ENCODE assay signal across 16 cellular contexts in genomic region chr12:110307372-110307771, GRCh38. TPM values are rescaled to one million over a fixed set of nuclear protein-coding genes. Genes with fewer than 3 reads are reported as not detected.
A peak's percentile ranks its signal among the peaks of the same experiment; 100 is the strongest.
DNase-seq lines count a peak whose midpoint lies in the region; ATAC-seq, FAIRE-seq and TF ChIP-seq lines count a peak whose summit lies in the region.
"Had no signal": no experiment of that assay in that cellular context is flagged by ENCODE, and none has a peak within 500 bp of the region (broad histone marks: within the 10 kb centered on the region; RNA-seq: fewer than 3 reads in every experiment).

No MANE protein-coding gene starts in this region.

- H3K4me3 ChIP-seq in A549 (no peak overlapping the region), DOHH2 (ENCODE audit: low read length) (no peak overlapping the region), pancreas (no peak overlapping the region)
- H3K4me3 ChIP-seq: upper lobe of left lung had no signal

- ATAC-seq in A549 (no peak), HG02759 (IDR thresholded peaks at IDR 0.05; ENCODE audit: unreplicated experiment) (no peak), GM18861 (IDR thresholded peaks at IDR 0.05; ENCODE audit: unreplicated experiment) (no peak), GM21526 (IDR thresholded peaks at IDR 0.05; ENCODE audit: low FRiP score, unreplicated experiment) (no peak), pancreas (no peak)
- ATAC-seq: HCT116 had no signal

- no peak for TF ChIP-seq EP300 in A549 (IDR thresholded peaks at IDR 0.05)

- POLR2A ChIA-PET in A549 (lab: Yijun Ruan, JAX), result no interaction called here
- POLR2A ChIA-PET in activated CD4-positive, alpha-beta memory T cell treated with anti-CD3 and anti-CD28 coated beads for 36 hours (lab: Charles Lee), result interaction anchor here (1.2 kb wide), 1 partner anchor 18 kb away, joined by 3 read pairs; no protein-coding TSS in a partner anchor

- H3F3A ChIP-seq in DOHH2 (ENCODE audit: control insufficient read depth, insufficient read depth), result peaks cover 8% of the 10 kb centered on the region

- H3K4me3 Mint-ChIP-seq in activated CD4-positive, alpha-beta memory T cell treated with anti-CD3 and anti-CD28 coated beads for 36 hours, result no peak overlapping the region
- H3K4me3 Mint-ChIP-seq: nephron had no signal

- no peak for FAIRE-seq in A549 (lab: Jason Lieb, UNC)
- FAIRE-seq in pancreas (lab: Jason Lieb, UNC), result no peak

- DNase-seq in A549 (ENCODE audit: low read depth in 1 of 2, low spot score in 1 of 2) (no peak), kidney tubule cell (ENCODE audit: low spot score) (peak; percentile 30), pancreas (no peak)
- peak; percentile 23 for DNase-seq in activated CD4-positive, alpha-beta memory T cell treated with anti-CD3 and anti-CD28 coated beads for 36 hours
- DNase-seq: AML-193; NCI-H1092 treated with DMSO at 0.1 percent for 48 hours; NCI-H2171; right cardiac atrium; stimulated activated CD4-positive, alpha-beta T cell treated with anti-CD3 and anti-CD28 coated beads, Interleukin-2, amount 100 ng/mL, for 48 hours; upper lobe of left lung had no signal

- intact Hi-C loops in activated CD4-positive, alpha-beta memory T cell treated with anti-CD3 and anti-CD28 coated beads for 36 hours (cut with micrococcal nuclease), result no loop called here
- intact Hi-C loops in pancreas (cut with DNase I), result no loop called here

- H3K4me2 ChIP-seq in A549 (peak overlapping the region; percentile 43), DOHH2 (ENCODE audit: low read length) (peak overlapping the region; percentile 2; the same call in 1 of the 2 replicates)

- H3K27ac ChIP-seq in A549, result no peak overlapping the region
- no peak overlapping the region for H3K27ac ChIP-seq in DOHH2 (ENCODE audit: low read depth, low read length)
- no peak overlapping the region for H3K27ac ChIP-seq in pancreas
- H3K27ac ChIP-seq: upper lobe of left lung had no signal

- no peak for TF ChIP-seq POLR2A in A549 (IDR thresholded peaks at IDR 0.05; ENCODE audit: low read length)

- CTCF ChIA-PET in A549 (lab: Yijun Ruan, JAX), result interaction anchor here (1.0 to 2.0 kb wide), 2 partner anchors 14 to 83 kb away, joined by 3 to 7 read pairs; no protein-coding TSS in a partner anchor
- CTCF ChIA-PET in activated CD4-positive, alpha-beta memory T cell treated with anti-CD3 and anti-CD28 coated beads for 36 hours (lab: Charles Lee), result no interaction called here

- TF ChIP-seq CTCF in A549 (IDR thresholded peaks at IDR 0.05) (no peak), DOHH2 (IDR thresholded peaks at IDR 0.05; ENCODE audit: low read depth, low read length, poor library complexity, severe bottlenecking) (no peak), pancreas (IDR thresholded peaks at IDR 0.05) (no peak)

- H3K79me2 ChIP-seq in DOHH2 (ENCODE audit: control insufficient read depth, low read length), result peaks cover 100% of the 10 kb centered on the region

- H3K36me3 ChIP-seq in DOHH2 (ENCODE audit: control insufficient read depth, low read length), result peaks cover 87% of the 10 kb centered on the region
- H3K36me3 ChIP-seq in pancreas, result peaks cover 0 to 5% (median 0%) of the 10 kb centered on the region in 3 donors

- H3K4me1 Mint-ChIP-seq in activated CD4-positive, alpha-beta memory T cell treated with anti-CD3 and anti-CD28 coated beads for 36 hours (ENCODE audit: low read depth), result peaks cover 59% of the 10 kb centered on the region

- H3K9me3 Mint-ChIP-seq in activated CD4-positive, alpha-beta memory T cell treated with anti-CD3 and anti-CD28 coated beads for 36 hours, result no peaks in the 10 kb centered on the region
- H3K9me3 Mint-ChIP-seq: nephron had no signal

- no peaks in the 10 kb centered on the region for H3K9me2 ChIP-seq in DOHH2 (replicated peaks; ENCODE audit: control insufficient read depth, low read length)

- no peak for TF ChIP-seq RAD21 in A549 (conservative IDR thresholded peaks at IDR 0.05 in 1 of 2, IDR thresholded peaks at IDR 0.05 in 1 of 2)

- peaks cover 28% of the 10 kb centered on the region for H4K20me1 ChIP-seq in DOHH2 (ENCODE audit: control insufficient read depth, insufficient read depth, low read depth, low read length)

- H3K27me3 ChIP-seq in DOHH2 (ENCODE audit: control insufficient read depth, low read length) (no peaks in the 10 kb centered on the region), pancreas (no peaks in the 10 kb centered on the region)
- H3K27me3 ChIP-seq: upper lobe of left lung had no signal

- WGBS in A549 (ENCODE audit: missing lambda C conversion rate), result 76% methylated on average over 3 of the region's 3 CpGs
- 78 to 81% methylated on average over 3 of the region's 3 CpGs for WGBS in pancreas, 2 donors

- peak overlapping the region; percentile 65 for H3K27ac Mint-ChIP-seq in activated CD4-positive, alpha-beta memory T cell treated with anti-CD3 and anti-CD28 coated beads for 36 hours

- H3K27me3 Mint-ChIP-seq in activated CD4-positive, alpha-beta memory T cell treated with anti-CD3 and anti-CD28 coated beads for 36 hours, result no peaks in the 10 kb centered on the region

- peaks cover 35% of the 10 kb centered on the region for H3K36me3 Mint-ChIP-seq in activated CD4-positive, alpha-beta memory T cell treated with anti-CD3 and anti-CD28 coated beads for 36 hours

- H3K4me1 ChIP-seq in A549, result peaks cover 82% of the 10 kb centered on the region
- H3K4me1 ChIP-seq in DOHH2 (ENCODE audit: control insufficient read depth, low read length), result peaks cover 19% of the 10 kb centered on the region
- peaks cover 0 to 20% (median 15%) of the 10 kb centered on the region in 3 donors for H3K4me1 ChIP-seq in pancreas

- H3K9me3 ChIP-seq in A549 (no peaks in the 10 kb centered on the region), DOHH2 (ENCODE audit: control insufficient read depth, insufficient read depth, low read length) (no peaks in the 10 kb centered on the region), pancreas (no peaks in the 10 kb centered on the region)
- H3K9me3 ChIP-seq: upper lobe of left lung had no signal

TF ChIP-seq in A549, 52 proteins besides CTCF, POLR2A, EP300 and RAD21:
- TF ChIP-seq CHD4 (IDR thresholded peaks at IDR 0.05; ENCODE audit: borderline replicate concordance) (no peak), TP53 (CRISPR knock-in tag; IDR thresholded peaks at IDR 0.05) (no peak), TFCP2L1 (CRISPR knock-in tag; IDR thresholded peaks at IDR 0.05) (no peak), CHD2 (IDR thresholded peaks at IDR 0.05; ENCODE audit: low read length, partially characterized antibody) (no peak), KDM1A (IDR thresholded peaks at IDR 0.05; ENCODE audit: low read depth) (no peak), ZC3H11A (IDR thresholded peaks at IDR 0.05) (no peak), NPAS2 (CRISPR knock-in tag; IDR thresholded peaks at IDR 0.05; ENCODE audit: borderline replicate concordance) (no peak), ZSCAN20 (CRISPR knock-in tag; IDR thresholded peaks at IDR 0.05) (no peak), RARB (CRISPR knock-in tag; IDR thresholded peaks at IDR 0.05) (no peak), RNF2 (IDR thresholded peaks at IDR 0.05; ENCODE audit: borderline replicate concordance, low read depth) (no peak), SMC3 (IDR thresholded peaks at IDR 0.05) (no peak), NR3C1 (IDR thresholded peaks at IDR 0.05) (no peak), GATA3 (IDR thresholded peaks at IDR 0.05; ENCODE audit: borderline replicate concordance) (no peak), FOXS1 (CRISPR knock-in tag; IDR thresholded peaks at IDR 0.05) (no peak), CBX2 (IDR thresholded peaks at IDR 0.05; ENCODE audit: borderline replicate concordance, low read depth) (no peak), JUN (IDR thresholded peaks at IDR 0.05) (no peak), MYC (IDR thresholded peaks at IDR 0.05; ENCODE audit: borderline replicate concordance, low read length) (no peak)
- TF ChIP-seq, protein P1, sequence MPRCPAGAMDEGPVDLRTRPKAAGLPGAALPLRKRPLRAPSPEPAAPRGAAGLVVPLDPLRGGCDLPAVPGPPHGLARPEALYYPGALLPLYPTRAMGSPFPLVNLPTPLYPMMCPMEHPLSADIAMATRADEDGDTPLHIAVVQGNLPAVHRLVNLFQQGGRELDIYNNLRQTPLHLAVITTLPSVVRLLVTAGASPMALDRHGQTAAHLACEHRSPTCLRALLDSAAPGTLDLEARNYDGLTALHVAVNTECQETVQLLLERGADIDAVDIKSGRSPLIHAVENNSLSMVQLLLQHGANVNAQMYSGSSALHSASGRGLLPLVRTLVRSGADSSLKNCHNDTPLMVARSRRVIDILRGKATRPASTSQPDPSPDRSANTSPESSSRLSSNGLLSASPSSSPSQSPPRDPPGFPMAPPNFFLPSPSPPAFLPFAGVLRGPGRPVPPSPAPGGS (IDR thresholded peaks at IDR 0.05), result no peak
- TF ChIP-seq, protein P2, sequence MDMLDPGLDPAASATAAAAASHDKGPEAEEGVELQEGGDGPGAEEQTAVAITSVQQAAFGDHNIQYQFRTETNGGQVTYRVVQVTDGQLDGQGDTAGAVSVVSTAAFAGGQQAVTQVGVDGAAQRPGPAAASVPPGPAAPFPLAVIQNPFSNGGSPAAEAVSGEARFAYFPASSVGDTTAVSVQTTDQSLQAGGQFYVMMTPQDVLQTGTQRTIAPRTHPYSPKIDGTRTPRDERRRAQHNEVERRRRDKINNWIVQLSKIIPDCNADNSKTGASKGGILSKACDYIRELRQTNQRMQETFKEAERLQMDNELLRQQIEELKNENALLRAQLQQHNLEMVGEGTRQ (IDR thresholded peaks at IDR 0.05), result no peak
- TF ChIP-seq, protein P3, sequence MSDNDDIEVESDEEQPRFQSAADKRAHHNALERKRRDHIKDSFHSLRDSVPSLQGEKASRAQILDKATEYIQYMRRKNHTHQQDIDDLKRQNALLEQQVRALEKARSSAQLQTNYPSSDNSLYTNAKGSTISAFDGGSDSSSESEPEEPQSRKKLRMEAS (IDR thresholded peaks at IDR 0.05), result no peak
TF ChIP-seq in A549: peak in this region for 0.

RNA-seq across cellular contexts. Expression of gene ATP2A2, which starts 26.3 kb away (rescaled TPM):
- 415 and 431 TPM in 2 replicates for polyA plus RNA-seq in A549 (2011; rRNA removed)
- 264 and 317 TPM in 2 replicates for polyA plus RNA-seq in A549 (2012; cell fraction: cytosol; rRNA removed)
- polyA plus RNA-seq in A549 (2012; cell fraction: nucleus; rRNA removed), result 658 and 717 TPM in 2 replicates
- polyA plus RNA-seq in A549 (2017; fragmentation: RNase III; extraction: RNeasy Plus Mini Kit Qiagen cat#74134 plus additional on column Dnase treatment), result 328 to 356 TPM (median 342 TPM) in 3 replicates
- polyA minus RNA-seq in A549 (2011; rRNA and poly(A)+ RNA removed), result 375 and 407 TPM in 2 replicates
- 100 to 1,000 TPM; 144 to 152 TPM for total RNA-seq in activated CD4-positive, alpha-beta memory T cell treated with anti-CD3 and anti-CD28 coated beads for 36 hours
- 10 to 100 TPM; 35.0 to 79.7 (median 60.3) TPM for total RNA-seq in pancreas
- polyA plus RNA-seq in pancreas, result 10 to 100 TPM; 16.3 to 36.7 TPM

Comparison
In these comparisons a context has a peak if more than half of its experiments do, and no peak if none do; other contexts are left out.
1. DNase-seq: peak in activated CD4-positive, alpha-beta memory T cell treated with anti-CD3 and anti-CD28 coated beads for 36 hours (single experiment) and kidney tubule cell (single experiment); none in A549 (0 of 2) and pancreas (0 of 6).